ENCODE assay signal across 8 cellular contexts in the genomic region with DNA sequence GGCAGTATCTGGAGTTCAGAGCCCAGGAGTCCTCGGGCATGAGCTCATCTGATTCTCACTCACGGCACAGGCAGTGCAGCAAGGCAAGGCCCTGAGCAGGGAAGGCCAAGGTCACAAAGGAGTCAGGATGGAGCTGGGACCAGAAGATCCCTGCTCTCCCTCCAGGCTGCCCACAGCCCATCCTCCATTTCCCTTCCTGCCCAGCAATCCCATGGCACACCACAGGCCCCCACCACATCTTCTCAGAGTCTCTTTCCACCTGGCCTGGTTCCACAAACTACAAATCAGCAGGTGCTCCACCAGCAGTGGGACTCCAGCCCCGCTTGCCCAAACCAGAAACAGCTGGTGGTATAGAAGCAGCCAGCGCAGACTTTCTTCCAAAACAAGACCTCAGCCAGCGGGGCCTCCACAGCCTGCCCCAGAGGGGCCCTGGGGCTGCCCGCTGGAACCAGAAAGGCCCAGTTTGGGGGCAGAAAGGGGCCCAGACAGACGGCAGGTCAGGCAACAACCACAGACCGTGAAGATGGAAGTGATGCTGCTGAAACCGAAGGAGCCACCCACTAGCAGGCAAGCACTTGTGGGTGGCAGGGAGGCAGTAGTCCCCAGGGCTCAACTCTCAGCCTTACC. TPM values are rescaled to one million over a fixed set of nuclear protein-coding genes. Genes with fewer than 3 reads are reported as not detected.
DNase-seq lines count a peak whose midpoint lies in the region; ATAC-seq and TF ChIP-seq lines count a peak whose summit lies in the region.

No MANE protein-coding gene starts in this region.

- peaks cover 16% of the 10 kb centered on the region for H3K4me1 ChIP-seq in Caco-2

- no peak for TF ChIP-seq CTCF in Caco-2 (IDR thresholded peaks at IDR 0.05; ENCODE audit: insufficient read depth in 1 of 2, low read depth in 1 of 2, low read length in 1 of 2, severe bottlenecking in 1 of 2, unreplicated experiment in 1 of 2)

- H3K27me3 ChIP-seq in Caco-2 (replicated peaks; ENCODE audit: control insufficient read depth, insufficient read depth, low read length): no peaks in the 10 kb centered on the region

- peaks cover 95% of the 10 kb centered on the region for H3K4me1 Mint-ChIP-seq in dendritic cell treated with granulocyte-macrophage colony-stimulating factor and Interleukin-4, amounts not matched to agents 40 ng/mL and 50 ng/mL, for 4 days (ENCODE audit: low read depth)
- peaks cover 19% of the 10 kb centered on the region for H3K4me1 Mint-ChIP-seq in Caco-2 (ENCODE audit: low read depth, unreplicated experiment)

- peaks cover 4% of the 10 kb centered on the region for H3K36me3 ChIP-seq in Caco-2 (ENCODE audit: control insufficient read depth, insufficient read depth, low read length)

- H3K27ac Mint-ChIP-seq in dendritic cell treated with granulocyte-macrophage colony-stimulating factor and Interleukin-4, amounts not matched to agents 40 ng/mL and 50 ng/mL, for 4 days: peak overlapping the region; percentile 79
- no peak overlapping the region for H3K27ac Mint-ChIP-seq in Caco-2 (ENCODE audit: unreplicated experiment)

- H3K9me3 ChIP-seq in Caco-2: no peaks in the 10 kb centered on the region

- CTCF ChIA-PET in Caco-2 (lab: Charles Lee): no interaction called here

- intact Hi-C loops in dendritic cell treated with granulocyte-macrophage colony-stimulating factor and Interleukin-4, amounts not matched to agents 40 ng/mL and 50 ng/mL, for 4 days (cut with micrococcal nuclease): loop anchor here (5.0 kb wide), 1 partner anchor 44 kb away; no protein-coding TSS in a partner anchor
- intact Hi-C loops in Caco-2 (cut with micrococcal nuclease; ENCODE audit: unreplicated experiment): no loop called here

- H3K4me3 Mint-ChIP-seq in dendritic cell treated with granulocyte-macrophage colony-stimulating factor and Interleukin-4, amounts not matched to agents 40 ng/mL and 50 ng/mL, for 4 days: peak overlapping the region; percentile 13
- no peak overlapping the region for H3K4me3 Mint-ChIP-seq in Caco-2 (ENCODE audit: unreplicated experiment)

- no TSS peak for BruUV-seq in Caco-2 (replicated peaks; lab: Mats Ljungman, UMichigan)

- H3K4me3 ChIP-seq in Caco-2 (ENCODE audit: low read depth, low read length): no peak overlapping the region

- no peaks in the 10 kb centered on the region for H3K27me3 Mint-ChIP-seq in dendritic cell treated with granulocyte-macrophage colony-stimulating factor and Interleukin-4, amounts not matched to agents 40 ng/mL and 50 ng/mL, for 4 days
- no peaks in the 10 kb centered on the region for H3K27me3 Mint-ChIP-seq in Caco-2 (ENCODE audit: insufficient read depth, unreplicated experiment)

- ATAC-seq in GM19463 (IDR thresholded peaks at IDR 0.05; ENCODE audit: unreplicated experiment) (peak; percentile 63), HG03521 (IDR thresholded peaks at IDR 0.05; ENCODE audit: unreplicated experiment) (peak; percentile 61)

- DNase-seq in EL: peak; percentile 45
- peak; percentile 59 to 69 for DNase-seq in stimulated activated CD4-positive, alpha-beta T cell treated with anti-CD3 and anti-CD28 coated beads, Interleukin-2, amount 100 ng/mL, for 24 hours
- no peak for DNase-seq in Caco-2
- no peak for DNase-seq in OCI-M1 (lab: John Stamatoyannopoulos, UW)
- no peak for DNase-seq in middle frontal gyrus (ENCODE audit: extremely low spot score, low spot score)

- POLR2A ChIA-PET in Caco-2 (lab: Charles Lee): no interaction called here

- no peaks in the 10 kb centered on the region for H3K9me3 Mint-ChIP-seq in dendritic cell treated with granulocyte-macrophage colony-stimulating factor and Interleukin-4, amounts not matched to agents 40 ng/mL and 50 ng/mL, for 4 days
- no peaks in the 10 kb centered on the region for H3K9me3 Mint-ChIP-seq in Caco-2 (ENCODE audit: unreplicated experiment)

- H3K36me3 Mint-ChIP-seq in dendritic cell treated with granulocyte-macrophage colony-stimulating factor and Interleukin-4, amounts not matched to agents 40 ng/mL and 50 ng/mL, for 4 days (ENCODE audit: low read depth): peaks cover 75% of the 10 kb centered on the region
- peaks cover 9% of the 10 kb centered on the region for H3K36me3 Mint-ChIP-seq in Caco-2 (ENCODE audit: insufficient read depth, unreplicated experiment)

RNA-seq across cellular contexts. Expression of gene TNIP1, which starts 12.2 kb away (rescaled TPM):
- 62.7 and 65.7 TPM in 2 replicates for total RNA-seq in Caco-2 (2022)

RNA-seq across cellular contexts. Expression of gene GPX3, which starts 48.3 kb away (rescaled TPM):
- 80.6 and 86.6 TPM in 2 replicates for total RNA-seq in Caco-2 (2022)

Comparison
In these comparisons a context has a peak if more than half of its experiments do, and no peak if none do; other contexts are left out.
1. DNase-seq: peak in EL (single experiment) and stimulated activated CD4-positive, alpha-beta T cell treated with anti-CD3 and anti-CD28 coated beads, Interleukin-2, amount 100 ng/mL, for 24 hours (2 of 2); none in Caco-2 (0 of 2), OCI-M1 (single experiment) and middle frontal gyrus (single experiment).